16 cellular contexts compared by ENCODE assay signal in the genomic region with DNA sequence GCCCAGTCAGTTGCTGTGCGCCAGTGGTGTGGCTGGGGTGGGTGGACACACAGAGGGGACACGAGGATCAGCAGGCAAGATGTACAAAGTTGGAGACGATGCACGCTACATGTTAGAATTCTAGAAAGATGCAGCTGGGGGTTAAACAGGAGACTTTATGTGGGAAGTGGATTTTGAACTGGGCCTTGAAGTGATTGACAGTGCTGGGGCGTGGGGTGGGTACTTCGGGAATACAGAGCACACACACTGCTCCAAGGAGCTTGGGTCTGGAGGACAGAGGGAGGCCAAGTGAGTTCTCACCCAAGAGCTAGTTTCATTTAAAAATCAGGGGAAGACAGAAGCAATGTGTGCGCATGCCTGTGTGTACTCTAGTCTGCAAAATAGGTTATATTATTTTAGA.
DNase-seq lines count a peak whose midpoint lies in the region; ATAC-seq and TF ChIP-seq lines count a peak whose summit lies in the region.
"Had no signal": no experiment of that assay in that cellular context is flagged by ENCODE, and none has a peak within 500 bp of the region (broad histone marks: within the 10 kb centered on the region; RNA-seq: fewer than 3 reads in every experiment).

No MANE protein-coding gene starts in this region.

- no peak for ATAC-seq in naive thymus-derived CD4-positive, alpha-beta T cell
- no peak for ATAC-seq in HG02884 (IDR thresholded peaks at IDR 0.05; ENCODE audit: unreplicated experiment)

- H3K4me1 Mint-ChIP-seq in naive thymus-derived CD4-positive, alpha-beta T cell, result peaks cover 4 to 67% (median 6%) of the 10 kb centered on the region in 7 donors

- intact Hi-C loops in cardiac septum (cut with DNase I), result no loop called here
- intact Hi-C loops in naive thymus-derived CD4-positive, alpha-beta T cell (cut with micrococcal nuclease), result no loop called here

- DNase-seq in cardiac muscle cell (ENCODE audit: low read depth in 1 of 2, low spot score in 1 of 2), result no peak
- DNase-seq in cardiac septum (ENCODE audit: low spot score), result no peak
- DNase-seq in caudate nucleus (lab: John Stamatoyannopoulos, UW), result peak in 3 of 61 donors; percentile 10 to 14 (median 14)
- no peak for DNase-seq in naive thymus-derived CD4-positive, alpha-beta T cell
- DNase-seq in NCI-H2196 (lab: John Stamatoyannopoulos, UW; ENCODE audit: unreplicated experiment), result no peak
- DNase-seq in NCI-H1092 (lab: John Stamatoyannopoulos, UW), result no peak
- DNase-seq: CD4-positive, alpha-beta memory T cell; GF-D8; GOT3; NCI-H146; NCI-H2081 treated with DMSO at 0.1 percent for 48 hours; NCI-H345; NCI-H526 treated with DMSO at 0.1 percent for 48 hours; NK-92 treated with Interleukin-12 subunit alpha and Interleukin-12 subunit beta, amount 100 ng/mL, for 24 hours; OCI-M1 had no signal

- H3K9me3 ChIP-seq in cardiac muscle cell (ENCODE audit: low read depth), result no peaks in the 10 kb centered on the region
- no peaks in the 10 kb centered on the region for H3K9me3 ChIP-seq in naive thymus-derived CD4-positive, alpha-beta T cell (ENCODE audit: control insufficient read depth in 2 of 3, low read length in 3 of 3)

- H3K36me3 Mint-ChIP-seq in naive thymus-derived CD4-positive, alpha-beta T cell, result peaks cover 0 to 27% (median 5%) of the 10 kb centered on the region in 5 donors

- H3K36me3 ChIP-seq in cardiac muscle cell, result peaks cover 24% of the 10 kb centered on the region
- no peaks in the 10 kb centered on the region for H3K36me3 ChIP-seq in naive thymus-derived CD4-positive, alpha-beta T cell (ENCODE audit: control insufficient read depth in 2 of 3, insufficient read depth in 3 of 3, low read length in 3 of 3)

- no peaks in the 10 kb centered on the region for H3K27me3 Mint-ChIP-seq in naive thymus-derived CD4-positive, alpha-beta T cell

- no peak overlapping the region for H3K4me3 ChIP-seq in cardiac muscle cell
- no peak overlapping the region for H3K4me3 ChIP-seq in naive thymus-derived CD4-positive, alpha-beta T cell (ENCODE audit: low read length)

- H3K27ac ChIP-seq in cardiac muscle cell (peak overlapping the region; percentile 88), caudate nucleus (ENCODE audit: low read depth, low read length) (peak overlapping the region; percentile 84)
- no peak overlapping the region for H3K27ac ChIP-seq in naive thymus-derived CD4-positive, alpha-beta T cell (ENCODE audit: low read depth, low read length)

- no peaks in the 10 kb centered on the region for H3K27me3 ChIP-seq in cardiac muscle cell
- no peaks in the 10 kb centered on the region for H3K27me3 ChIP-seq in naive thymus-derived CD4-positive, alpha-beta T cell (ENCODE audit: control insufficient read depth in 2 of 2, insufficient read depth in 2 of 2, low read length in 2 of 2)

- H3K4me3 Mint-ChIP-seq in naive thymus-derived CD4-positive, alpha-beta T cell, result no peak overlapping the region
- H3K4me3 Mint-ChIP-seq: CD4-positive, alpha-beta memory T cell had no signal

- peaks cover 79% of the 10 kb centered on the region for H3K4me1 ChIP-seq in cardiac muscle cell (ENCODE audit: low read depth)
- H3K4me1 ChIP-seq in naive thymus-derived CD4-positive, alpha-beta T cell (ENCODE audit: control insufficient read depth in 2 of 2, insufficient read depth in 2 of 2, low read length in 2 of 2), result no peaks in the 10 kb centered on the region

- H3K27ac Mint-ChIP-seq in naive thymus-derived CD4-positive, alpha-beta T cell, result peak overlapping the region in 7 of 9 donors; percentile 0 to 70 (median 57)

- no peak for TF ChIP-seq CTCF in cardiac muscle cell (IDR thresholded peaks at IDR 0.05; ENCODE audit: low read depth, low read length)

- H3K9me3 Mint-ChIP-seq in naive thymus-derived CD4-positive, alpha-beta T cell, result no peaks in the 10 kb centered on the region
- H3K9me3 Mint-ChIP-seq: CD4-positive, alpha-beta memory T cell had no signal

- POLR2A ChIA-PET in naive thymus-derived CD4-positive, alpha-beta T cell (lab: Charles Lee), result interaction anchor here (1.0 kb wide), 1 partner anchor 87 kb away, joined by 3 read pairs; a partner anchor contains a TSS

- CTCF ChIA-PET in naive thymus-derived CD4-positive, alpha-beta T cell (lab: Charles Lee), result interaction anchor here (1.7 to 2.0 kb wide), 2 partner anchors 18 to 93 kb away, joined by 6 to 12 read pairs; no protein-coding TSS in a partner anchor
